Comparison of ENCODE assay signal across 8 cellular contexts in genomic region chr11:1573847-1574255, GRCh38. TPM values are rescaled to one million over a fixed set of nuclear protein-coding genes. Genes with fewer than 3 reads are reported as not detected.
DNase-seq lines count a peak whose midpoint lies in the region; ATAC-seq and TF ChIP-seq lines count a peak whose summit lies in the region.

No MANE protein-coding gene starts in this region.

- H3K9me3 ChIP-seq in trophoblast cell (ENCODE audit: insufficient read depth, low read depth, low read length), result peaks cover 4% of the 10 kb centered on the region

- no peak overlapping the region for H3K4ac ChIP-seq in trophoblast cell (ENCODE audit: low read depth, low read length)

- no CpG with 5 or more reads among the region's 10 CpGs for WGBS in trophoblast cell (ENCODE audit: extremely low coverage, insufficient coverage, insufficient read length)

- peaks cover 11% of the 10 kb centered on the region for H3K79me1 ChIP-seq in trophoblast cell (ENCODE audit: low read length)

- DNase-seq in ELF-1 (ENCODE audit: low read depth, low spot score), result peak; percentile 61
- DNase-seq in NCI-H748 treated with DMSO at 0.1 percent for 48 hours (lab: John Stamatoyannopoulos, UW), result peak; percentile 76
- no peak for DNase-seq in epithelial cell of proximal tubule (ENCODE audit: low read depth)
- no peak for DNase-seq in trophoblast cell
- DNase-seq in activated effector memory CD4-positive, alpha-beta T cell treated with anti-CD3 and anti-CD28 coated beads, Interleukin-2, amount 50 U/mL, for 16 hours, result no peak
- DNase-seq in effector CD8-positive, alpha-beta T cell (lab: John Stamatoyannopoulos, UW), result no peak
- no peak for DNase-seq in stimulated activated CD4-positive, alpha-beta T cell treated with anti-CD3 and anti-CD28 coated beads, Interleukin-4, amount 100 ng/mL, for 24 hours

- peaks cover 8 to 19% of the 10 kb centered on the region in 2 experiments for H3K4me1 ChIP-seq in trophoblast cell (ENCODE audit: control insufficient read depth in 1 of 2, insufficient read depth in 2 of 2, low read length in 2 of 2)

- H3K9ac ChIP-seq in trophoblast cell (ENCODE audit: low read length), result no peak overlapping the region

- no peak overlapping the region for H4K12ac ChIP-seq in trophoblast cell (ENCODE audit: low read depth, low read length)

- peaks cover 19% of the 10 kb centered on the region for H3K27me3 ChIP-seq in trophoblast cell (ENCODE audit: insufficient read depth, low read length)

- H3K4me3 ChIP-seq in epithelial cell of proximal tubule (ENCODE audit: low read depth, low read length), result peak overlapping the region; percentile 38
- H3K4me3 ChIP-seq in trophoblast cell (ENCODE audit: low read depth, low read length), result peak overlapping the region; percentile 62

- H2BK12ac ChIP-seq in trophoblast cell (ENCODE audit: low read length), result no peak overlapping the region

- H2BK5ac ChIP-seq in trophoblast cell (ENCODE audit: low read depth, low read length, poor library complexity), result no peak overlapping the region

- H2AK5ac ChIP-seq in trophoblast cell (ENCODE audit: low read length), result no peak overlapping the region

- no peak overlapping the region for H4K8ac ChIP-seq in trophoblast cell (ENCODE audit: low read depth, low read length)

- no peak overlapping the region for H2AFZ ChIP-seq in trophoblast cell (ENCODE audit: insufficient read depth, low read length, poor library complexity)

- peak overlapping the region; percentile 91 for H3K4me2 ChIP-seq in trophoblast cell (ENCODE audit: low read length)

- H4K91ac ChIP-seq in trophoblast cell (ENCODE audit: low read depth, low read length), result no peak overlapping the region

- H3K79me2 ChIP-seq in trophoblast cell (ENCODE audit: control insufficient read depth, insufficient read depth, low read length, poor library complexity), result peaks cover 9% of the 10 kb centered on the region

- no peak overlapping the region for H3K14ac ChIP-seq in trophoblast cell (ENCODE audit: low read length)

- TF ChIP-seq CTCF in epithelial cell of proximal tubule (conservative IDR thresholded peaks at IDR 0.05; ENCODE audit: low read depth, low read length), result no peak

- ATAC-seq in GM18867 (IDR thresholded peaks at IDR 0.05; ENCODE audit: unreplicated experiment), result no peak

- H3K36me3 ChIP-seq in trophoblast cell (ENCODE audit: control insufficient read depth in 1 of 2, insufficient read depth in 2 of 2, low read length in 2 of 2), result peaks cover 3 to 5% of the 10 kb centered on the region in 2 experiments

- no peak overlapping the region for H3K27ac ChIP-seq in trophoblast cell (ENCODE audit: low read depth, low read length)

- H3K18ac ChIP-seq in trophoblast cell (ENCODE audit: low read length), result no peak overlapping the region

- H2BK120ac ChIP-seq in trophoblast cell (ENCODE audit: insufficient read depth, low read length, poor library complexity), result no peak overlapping the region

- H3K23ac ChIP-seq in trophoblast cell (ENCODE audit: low read length), result no peak overlapping the region

RNA-seq across cellular contexts. Expression of gene DUSP8, which starts 1.8 kb away (rescaled TPM):
- 9.7 and 13.1 TPM in 2 replicates for total RNA-seq in epithelial cell of proximal tubule
- 29.7 and 31.2 TPM in 2 replicates for polyA plus RNA-seq in trophoblast cell (2013)

RNA-seq across cellular contexts. Expression of gene KRTAP5-1, which starts 11.2 kb away (rescaled TPM):
- total RNA-seq in epithelial cell of proximal tubule, result not detected in 2 replicates
- not detected in 2 replicates for polyA plus RNA-seq in trophoblast cell (2013)

RNA-seq across cellular contexts. Expression of gene KRTAP5-2, which starts 24.2 kb away (rescaled TPM):
- not detected in 2 replicates for total RNA-seq in epithelial cell of proximal tubule
- polyA plus RNA-seq in trophoblast cell (2013), result not detected in 2 replicates

RNA-seq across cellular contexts. Expression of gene KRTAP5-3, which starts 34.4 kb away (rescaled TPM):
- not detected in 2 replicates for total RNA-seq in epithelial cell of proximal tubule
- polyA plus RNA-seq in trophoblast cell (2013), result not detected in 2 replicates

RNA-seq across cellular contexts. Expression of gene KRTAP5-4, which starts 48.1 kb away (rescaled TPM):
- not detected in 2 replicates for total RNA-seq in epithelial cell of proximal tubule
- not detected in 2 replicates for polyA plus RNA-seq in trophoblast cell (2013)

Comparison
In these comparisons a context has a peak if more than half of its experiments do, and no peak if none do; other contexts are left out.
1. DNase-seq: peak in ELF-1 (single experiment) and NCI-H748 treated with DMSO at 0.1 percent for 48 hours (single experiment); none in epithelial cell of proximal tubule (single experiment), trophoblast cell (0 of 2), activated effector memory CD4-positive, alpha-beta T cell treated with anti-CD3 and anti-CD28 coated beads, Interleukin-2, amount 50 U/mL, for 16 hours (single experiment), effector CD8-positive, alpha-beta T cell (single experiment) and stimulated activated CD4-positive, alpha-beta T cell treated with anti-CD3 and anti-CD28 coated beads, Interleukin-4, amount 100 ng/mL, for 24 hours (single experiment).